Comparison of ENCODE assay signal across 15 cellular contexts in genomic region chr11:108197351-108197750, GRCh38. TPM values are rescaled to one million over a fixed set of nuclear protein-coding genes. Genes with fewer than 3 reads are reported as not detected.
DNase-seq lines count a peak whose midpoint lies in the region; ATAC-seq and TF ChIP-seq lines count a peak whose summit lies in the region.
"Had no signal": no experiment of that assay in that cellular context is flagged by ENCODE, and none has a peak within 500 bp of the region (broad histone marks: within the 10 kb centered on the region; RNA-seq: fewer than 3 reads in every experiment).

No MANE protein-coding gene starts in this region.

- H3K27me3 Mint-ChIP-seq in activated naive CD4-positive, alpha-beta T cell treated with anti-CD3 and anti-CD28 coated beads for 36 hours (ENCODE audit: low read depth), result no peaks in the 10 kb centered on the region
- no peaks in the 10 kb centered on the region for H3K27me3 Mint-ChIP-seq in activated naive CD4-positive, alpha-beta T cell treated with anti-CD3 and anti-CD28 coated beads, Interleukin-2, amount 10 ng/mL, durations not matched to agents 7 days and 5 days
- H3K27me3 Mint-ChIP-seq in T-helper 1 cell treated with Interleukin-12 subunit alpha and Interleukin-12 subunit beta and Interleukin-4 antibody, amounts not matched to agents 30 μg/mL and 1 μg/mL, for 36 hours (ENCODE audit: low read depth), result no peaks in the 10 kb centered on the region
- no peaks in the 10 kb centered on the region for H3K27me3 Mint-ChIP-seq in stimulated activated naive CD8-positive, alpha-beta T cell treated with anti-CD3 and anti-CD28 coated beads, Interleukin-15, Interleukin-2, amounts not matched to agents 100 ng/mL and 50 ng/mL, for 24 hours

- peaks cover 65% of the 10 kb centered on the region for H3K4me1 Mint-ChIP-seq in activated naive CD4-positive, alpha-beta T cell treated with anti-CD3 and anti-CD28 coated beads for 36 hours (ENCODE audit: low read depth)
- H3K4me1 Mint-ChIP-seq in activated naive CD4-positive, alpha-beta T cell treated with anti-CD3 and anti-CD28 coated beads, Interleukin-2, amount 10 ng/mL, durations not matched to agents 7 days and 5 days, result peaks cover 33% of the 10 kb centered on the region
- H3K4me1 Mint-ChIP-seq in T-helper 1 cell treated with Interleukin-12 subunit alpha and Interleukin-12 subunit beta and Interleukin-4 antibody, amounts not matched to agents 30 μg/mL and 1 μg/mL, for 36 hours (ENCODE audit: low read depth), result peaks cover 34% of the 10 kb centered on the region
- H3K4me1 Mint-ChIP-seq in stimulated activated naive CD8-positive, alpha-beta T cell treated with anti-CD3 and anti-CD28 coated beads, Interleukin-15, Interleukin-2, amounts not matched to agents 100 ng/mL and 50 ng/mL, for 24 hours (ENCODE audit: low read depth), result peaks cover 66% of the 10 kb centered on the region

- no peak overlapping the region for H2AFZ ChIP-seq in hepatocyte
- no peak overlapping the region for H2AFZ ChIP-seq in smooth muscle cell (ENCODE audit: low read depth)

- H3K4me1 ChIP-seq in hepatocyte (ENCODE audit: insufficient read depth) (no peaks in the 10 kb centered on the region), smooth muscle cell (ENCODE audit: low read depth) (peaks cover 8% of the 10 kb centered on the region)
- H3K4me1 ChIP-seq: Peyer's patch had no signal

- H3K9me3 ChIP-seq in hepatocyte (ENCODE audit: low read depth) (no peaks in the 10 kb centered on the region), smooth muscle cell (replicated peaks; ENCODE audit: low read depth) (no peaks in the 10 kb centered on the region)
- H3K9me3 ChIP-seq: Peyer's patch, stomach had no signal

- no peak overlapping the region for H3K4me3 Mint-ChIP-seq in activated naive CD4-positive, alpha-beta T cell treated with anti-CD3 and anti-CD28 coated beads for 36 hours
- no peak overlapping the region for H3K4me3 Mint-ChIP-seq in activated naive CD4-positive, alpha-beta T cell treated with anti-CD3 and anti-CD28 coated beads, Interleukin-2, amount 10 ng/mL, durations not matched to agents 7 days and 5 days
- H3K4me3 Mint-ChIP-seq in T-helper 1 cell treated with Interleukin-12 subunit alpha and Interleukin-12 subunit beta and Interleukin-4 antibody, amounts not matched to agents 30 μg/mL and 1 μg/mL, for 36 hours, result no peak overlapping the region
- H3K4me3 Mint-ChIP-seq in stimulated activated naive CD8-positive, alpha-beta T cell treated with anti-CD3 and anti-CD28 coated beads, Interleukin-15, Interleukin-2, amounts not matched to agents 100 ng/mL and 50 ng/mL, for 24 hours, result peak overlapping the region; percentile 10
- H3K4me3 Mint-ChIP-seq: activated T-helper 1 cell treated with anti-CD3 and anti-CD28 coated beads, Interleukin-12 subunit alpha, Interleukin-12 subunit beta, Interleukin-2, Interleukin-4 antibody, amounts not matched to agents 30 ng/mL and 10 ng/mL and 1 ng/mL, durations not matched to agents 14 hours and 24 hours and 36 hours had no signal

- H3K4me2 ChIP-seq in hepatocyte (no peak overlapping the region), smooth muscle cell (no peak overlapping the region)

- H3F3A ChIP-seq in smooth muscle cell (ENCODE audit: low read depth), result peaks cover 12% of the 10 kb centered on the region

- H3K36me3 ChIP-seq in hepatocyte (replicated peaks; ENCODE audit: insufficient read depth, low read depth), result no peaks in the 10 kb centered on the region
- H3K36me3 ChIP-seq in smooth muscle cell (ENCODE audit: low read depth), result peaks cover 3% of the 10 kb centered on the region

- peak overlapping the region; percentile 53 for H3K27ac Mint-ChIP-seq in activated naive CD4-positive, alpha-beta T cell treated with anti-CD3 and anti-CD28 coated beads for 36 hours
- no peak overlapping the region for H3K27ac Mint-ChIP-seq in activated naive CD4-positive, alpha-beta T cell treated with anti-CD3 and anti-CD28 coated beads, Interleukin-2, amount 10 ng/mL, durations not matched to agents 7 days and 5 days
- peak overlapping the region; percentile 62 for H3K27ac Mint-ChIP-seq in T-helper 1 cell treated with Interleukin-12 subunit alpha and Interleukin-12 subunit beta and Interleukin-4 antibody, amounts not matched to agents 30 μg/mL and 1 μg/mL, for 36 hours
- peak overlapping the region; percentile 76 for H3K27ac Mint-ChIP-seq in stimulated activated naive CD8-positive, alpha-beta T cell treated with anti-CD3 and anti-CD28 coated beads, Interleukin-15, Interleukin-2, amounts not matched to agents 100 ng/mL and 50 ng/mL, for 24 hours

- H3K79me2 ChIP-seq in hepatocyte (peaks cover 30% of the 10 kb centered on the region), smooth muscle cell (ENCODE audit: low read depth) (peaks cover 20% of the 10 kb centered on the region)

- peaks cover 30% of the 10 kb centered on the region for H3K36me3 Mint-ChIP-seq in activated naive CD4-positive, alpha-beta T cell treated with anti-CD3 and anti-CD28 coated beads for 36 hours (ENCODE audit: low read depth)
- peaks cover 52% of the 10 kb centered on the region for H3K36me3 Mint-ChIP-seq in activated naive CD4-positive, alpha-beta T cell treated with anti-CD3 and anti-CD28 coated beads, Interleukin-2, amount 10 ng/mL, durations not matched to agents 7 days and 5 days
- peaks cover 35% of the 10 kb centered on the region for H3K36me3 Mint-ChIP-seq in T-helper 1 cell treated with Interleukin-12 subunit alpha and Interleukin-12 subunit beta and Interleukin-4 antibody, amounts not matched to agents 30 μg/mL and 1 μg/mL, for 36 hours (ENCODE audit: low read depth)
- H3K36me3 Mint-ChIP-seq in stimulated activated naive CD8-positive, alpha-beta T cell treated with anti-CD3 and anti-CD28 coated beads, Interleukin-15, Interleukin-2, amounts not matched to agents 100 ng/mL and 50 ng/mL, for 24 hours (ENCODE audit: low read depth), result peaks cover 64% of the 10 kb centered on the region

- no peak overlapping the region for H3K4me3 ChIP-seq in hepatocyte
- no peak overlapping the region for H3K4me3 ChIP-seq in smooth muscle cell
- H3K4me3 ChIP-seq: coronary artery, Peyer's patch, stomach had no signal

- H3K27me3 ChIP-seq in hepatocyte (no peaks in the 10 kb centered on the region), smooth muscle cell (ENCODE audit: low read depth) (no peaks in the 10 kb centered on the region)
- H3K27me3 ChIP-seq: Peyer's patch, stomach had no signal

- DNase-seq in activated naive CD4-positive, alpha-beta T cell treated with anti-CD3 and anti-CD28 coated beads for 36 hours, result no peak
- no peak for DNase-seq in activated naive CD4-positive, alpha-beta T cell treated with anti-CD3 and anti-CD28 coated beads, Interleukin-2, amount 10 ng/mL, durations not matched to agents 7 days and 5 days
- DNase-seq in GM03348 (ENCODE audit: low spot score) (no peak), hepatocyte (ENCODE audit: low spot score) (no peak), smooth muscle cell (lab: John Stamatoyannopoulos, UW; ENCODE audit: unreplicated experiment) (no peak)
- DNase-seq: head of caudate nucleus, kidney, NCI-H1930, Peyer's patch, stomach had no signal

- intact Hi-C loops in activated naive CD4-positive, alpha-beta T cell treated with anti-CD3 and anti-CD28 coated beads for 36 hours (cut with micrococcal nuclease), result loop anchor here (1.0 kb wide), 1 partner anchor 27 kb away; no protein-coding TSS in a partner anchor

- TF ChIP-seq CTCF in hepatocyte (IDR thresholded peaks at IDR 0.05; ENCODE audit: poor library complexity), result no peak
- TF ChIP-seq CTCF in smooth muscle cell (IDR thresholded peaks at IDR 0.05; ENCODE audit: borderline replicate concordance, insufficient read depth, poor library complexity, severe bottlenecking), result no peak

- peak; percentile 45 for ATAC-seq in GM21515 (IDR thresholded peaks at IDR 0.05; ENCODE audit: unreplicated experiment)

- H4K20me1 ChIP-seq in hepatocyte (ENCODE audit: insufficient read depth, poor library complexity, severe bottlenecking) (no peaks in the 10 kb centered on the region), smooth muscle cell (ENCODE audit: low read depth) (peaks cover 21% of the 10 kb centered on the region)

- H3K9me2 ChIP-seq in hepatocyte (replicated peaks; ENCODE audit: insufficient read depth), result no peaks in the 10 kb centered on the region

- CTCF ChIA-PET in activated naive CD4-positive, alpha-beta T cell treated with anti-CD3 and anti-CD28 coated beads for 36 hours (lab: Charles Lee), result interaction anchor here (0.7 kb wide), 1 partner anchor 73 kb away, joined by 3 read pairs; no protein-coding TSS in a partner anchor
- CTCF ChIA-PET in activated naive CD4-positive, alpha-beta T cell treated with anti-CD3 and anti-CD28 coated beads, Interleukin-2, amount 10 ng/mL, durations not matched to agents 7 days and 5 days (lab: Charles Lee), result no interaction called here

- H3K9ac ChIP-seq in smooth muscle cell (ENCODE audit: low read depth), result no peak overlapping the region

- no peak overlapping the region for H3K27ac ChIP-seq in hepatocyte
- no peak overlapping the region for H3K27ac ChIP-seq in smooth muscle cell (ENCODE audit: low read depth)
- H3K27ac ChIP-seq: coronary artery, Peyer's patch, stomach had no signal

- no peaks in the 10 kb centered on the region for H3K9me3 Mint-ChIP-seq in activated naive CD4-positive, alpha-beta T cell treated with anti-CD3 and anti-CD28 coated beads for 36 hours
- H3K9me3 Mint-ChIP-seq in activated naive CD4-positive, alpha-beta T cell treated with anti-CD3 and anti-CD28 coated beads, Interleukin-2, amount 10 ng/mL, durations not matched to agents 7 days and 5 days, result no peaks in the 10 kb centered on the region
- H3K9me3 Mint-ChIP-seq in T-helper 1 cell treated with Interleukin-12 subunit alpha and Interleukin-12 subunit beta and Interleukin-4 antibody, amounts not matched to agents 30 μg/mL and 1 μg/mL, for 36 hours, result no peaks in the 10 kb centered on the region
- no peaks in the 10 kb centered on the region for H3K9me3 Mint-ChIP-seq in stimulated activated naive CD8-positive, alpha-beta T cell treated with anti-CD3 and anti-CD28 coated beads, Interleukin-15, Interleukin-2, amounts not matched to agents 100 ng/mL and 50 ng/mL, for 24 hours
- H3K9me3 Mint-ChIP-seq: activated T-helper 1 cell treated with anti-CD3 and anti-CD28 coated beads, Interleukin-12 subunit alpha, Interleukin-12 subunit beta, Interleukin-2, Interleukin-4 antibody, amounts not matched to agents 30 ng/mL and 10 ng/mL and 1 ng/mL, durations not matched to agents 14 hours and 24 hours and 36 hours had no signal

RNA-seq across cellular contexts. Expression of gene NPAT, which starts 25.1 kb away (rescaled TPM):
- 10 to 100 TPM; 22.2 to 22.3 TPM for total RNA-seq in activated naive CD4-positive, alpha-beta T cell treated with anti-CD3 and anti-CD28 coated beads for 36 hours
- total RNA-seq in hepatocyte, result 12.0 and 14.3 TPM in 2 replicates
- polyA plus RNA-seq in hepatocyte, result 2.9 and 3.7 TPM in 2 replicates
- 21.5 and 26.7 TPM in 2 replicates for total RNA-seq in smooth muscle cell
- polyA plus RNA-seq in smooth muscle cell, result 6.2 and 8.6 TPM in 2 replicates

RNA-seq across cellular contexts. Expression of gene ATM, which starts 25.5 kb away (rescaled TPM):
- 10 to 100 TPM; 29.5 to 30.6 TPM for total RNA-seq in activated naive CD4-positive, alpha-beta T cell treated with anti-CD3 and anti-CD28 coated beads for 36 hours
- total RNA-seq in hepatocyte (43.0 and 47.3 TPM in 2 replicates), smooth muscle cell (56.4 and 64.6 TPM in 2 replicates)
- polyA plus RNA-seq in hepatocyte (7.5 and 7.6 TPM in 2 replicates), smooth muscle cell (7.6 and 17.5 TPM in 2 replicates)
